ENCODE assay signal across 1 cellular context in the genomic region with DNA sequence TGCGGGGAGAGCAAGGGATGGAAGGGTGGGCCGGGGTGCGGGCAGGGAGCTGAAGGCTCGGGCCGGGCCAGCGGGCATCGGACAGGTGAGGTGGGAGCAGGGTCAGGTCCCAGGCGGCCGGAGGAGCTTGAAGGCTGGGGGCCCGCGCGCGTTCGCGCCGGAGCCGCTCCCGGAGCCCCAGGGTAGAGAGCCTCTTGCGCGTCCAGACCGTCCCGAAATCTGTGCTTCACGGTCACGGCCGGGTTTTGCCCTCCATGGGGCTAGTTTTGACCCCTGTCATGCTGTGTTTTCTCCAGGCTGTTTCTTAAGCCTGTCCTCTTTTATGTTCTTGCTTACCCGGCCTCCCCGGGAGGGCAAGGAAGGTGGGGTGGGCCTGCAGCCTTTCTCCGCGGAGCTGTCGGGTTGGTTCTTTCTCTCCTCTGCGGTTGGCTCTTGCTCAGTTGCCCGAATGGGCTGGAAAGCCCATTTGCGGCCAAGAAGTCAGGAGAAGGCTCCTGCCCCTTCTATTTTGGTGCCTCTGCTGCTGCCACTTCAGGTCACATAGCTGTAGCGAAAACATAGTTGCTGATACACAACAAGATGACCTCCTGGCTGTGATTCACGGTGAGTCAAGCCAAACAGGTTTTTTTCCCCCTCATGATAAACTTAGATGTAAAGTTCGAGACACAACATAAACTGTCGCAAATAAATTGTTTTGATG.
TF ChIP-seq lines count a peak whose summit lies in the region.

No MANE protein-coding gene starts in this region.

TF ChIP-seq in GM23338, 12 proteins besides CTCF, POLR2A, EP300 and RAD21 (continued from another document):
- TF ChIP-seq ZNF462 (CRISPR knock-in tag; IDR thresholded peaks at IDR 0.05), result no peak
- TF ChIP-seq EZH2 (IDR thresholded peaks at IDR 0.05; ENCODE audit: low read depth, unreplicated experiment), result no peak
- TF ChIP-seq ETS1 (IDR thresholded peaks at IDR 0.05), result no peak
- TF ChIP-seq ZNF114 (CRISPR knock-in tag; IDR thresholded peaks at IDR 0.05), result no peak
- TF ChIP-seq CREB1 (CRISPR knock-in tag; IDR thresholded peaks at IDR 0.05; ENCODE audit: low read depth), result no peak
- no peak for TF ChIP-seq STAT1 (IDR thresholded peaks at IDR 0.05; ENCODE audit: unreplicated experiment)
- TF ChIP-seq NANOG (IDR thresholded peaks at IDR 0.05; ENCODE audit: borderline replicate concordance), result no peak
- TF ChIP-seq EZH2phosphoT487 (IDR thresholded peaks at IDR 0.05; ENCODE audit: unreplicated experiment), result no peak
